8 cellular contexts compared by ENCODE assay signal in the genomic region with DNA sequence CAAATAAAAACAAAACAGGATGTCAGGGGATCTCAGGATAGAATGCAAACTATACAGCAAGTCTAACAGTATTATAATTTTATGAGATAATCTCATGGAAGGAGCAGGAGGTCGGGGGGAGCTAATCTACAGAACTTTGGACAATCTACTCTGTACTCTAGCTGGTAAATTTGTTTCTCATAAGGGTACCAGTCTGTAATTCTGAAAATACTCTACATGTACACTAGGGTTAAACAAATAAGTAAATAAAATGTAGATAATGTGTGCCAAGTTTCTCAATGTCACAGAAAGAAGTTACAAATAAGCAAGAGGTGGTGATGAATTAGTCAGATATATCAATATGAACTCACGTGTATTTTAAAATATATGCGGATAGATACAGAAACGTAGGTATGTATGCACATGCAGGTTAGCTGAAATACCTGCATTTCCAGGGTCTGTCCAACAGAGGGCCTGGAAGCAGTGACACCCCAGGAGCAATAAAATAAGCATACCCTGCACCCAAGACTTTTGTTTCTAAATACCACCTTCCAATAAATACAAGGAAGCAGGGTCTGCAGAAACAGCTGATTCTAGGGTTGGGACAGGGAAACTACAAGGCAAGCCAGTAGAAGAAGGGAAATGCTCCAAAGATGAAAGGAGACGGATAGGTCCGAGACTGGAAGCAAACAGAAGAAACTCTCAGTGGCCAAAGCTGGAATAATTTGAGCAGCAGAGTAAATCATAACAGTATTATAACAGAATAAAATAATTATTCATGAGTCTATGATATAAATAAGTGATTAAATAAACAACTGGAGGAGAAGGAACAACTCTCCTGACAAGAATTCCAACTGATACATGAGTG. TPM values are rescaled to one million over a fixed set of nuclear protein-coding genes. Genes with fewer than 3 reads are reported as not detected.
DNase-seq lines count a peak whose midpoint lies in the region; ATAC-seq and TF ChIP-seq lines count a peak whose summit lies in the region.

No MANE protein-coding gene starts in this region.

- no peak for TF ChIP-seq POLR2A in ovary (IDR thresholded peaks at IDR 0.05)

- ATAC-seq in GM19452 (IDR thresholded peaks at IDR 0.05; ENCODE audit: unreplicated experiment) (peak; percentile 81), GM18873 (IDR thresholded peaks at IDR 0.05; ENCODE audit: low FRiP score, unreplicated experiment) (no peak)

- no peaks in the 10 kb centered on the region for H3K9me3 ChIP-seq in ovary

- TF ChIP-seq CTCF in Calu3 (IDR thresholded peaks at IDR 0.05; ENCODE audit: unreplicated experiment) (peak; percentile 75), epithelial cell of proximal tubule (conservative IDR thresholded peaks at IDR 0.05; ENCODE audit: low read depth, low read length) (peak; percentile 81), ovary (IDR thresholded peaks at IDR 0.05) (peak in 2 of 3 donors; percentile 13 to 33)

- H3K27me3 Mint-ChIP-seq in Calu3 (ENCODE audit: unreplicated experiment) = no peaks in the 10 kb centered on the region
- H3K27me3 Mint-ChIP-seq in activated CD4-positive, alpha-beta memory T cell treated with anti-CD3 and anti-CD28 coated beads, Interleukin-2, amount 10 ng/mL, durations not matched to agents 7 days and 5 days = no peaks in the 10 kb centered on the region

- H3K4me3 Mint-ChIP-seq in Calu3 (ENCODE audit: low read depth, unreplicated experiment) = no peak overlapping the region
- no peak overlapping the region for H3K4me3 Mint-ChIP-seq in activated CD4-positive, alpha-beta memory T cell treated with anti-CD3 and anti-CD28 coated beads, Interleukin-2, amount 10 ng/mL, durations not matched to agents 7 days and 5 days

- TF ChIP-seq EP300 in Ishikawa (IDR thresholded peaks at IDR 0.05; ENCODE audit: borderline replicate concordance) = no peak
- no peak for TF ChIP-seq EP300 in ovary (IDR thresholded peaks at IDR 0.05)

- CTCF ChIA-PET in Calu3 (lab: Charles Lee) = interaction anchor here (0.8 to 1.2 kb wide), 2 partner anchors 17 to 85 kb away, joined by 3 read pairs; no protein-coding TSS in a partner anchor
- CTCF ChIA-PET in activated CD4-positive, alpha-beta memory T cell treated with anti-CD3 and anti-CD28 coated beads, Interleukin-2, amount 10 ng/mL, durations not matched to agents 7 days and 5 days (lab: Charles Lee) = interaction anchor here (0.5 to 3.8 kb wide), 19 partner anchors 10 to 281 kb away, joined by 3 to 20 read pairs (median 4); no protein-coding TSS in a partner anchor

- H3K27ac Mint-ChIP-seq in Calu3 (ENCODE audit: unreplicated experiment) = no peak overlapping the region
- H3K27ac Mint-ChIP-seq in activated CD4-positive, alpha-beta memory T cell treated with anti-CD3 and anti-CD28 coated beads, Interleukin-2, amount 10 ng/mL, durations not matched to agents 7 days and 5 days = peak overlapping the region; percentile 65

- H3K27me3 ChIP-seq in ovary = no peaks in the 10 kb centered on the region

- no peaks in the 10 kb centered on the region for H3K36me3 ChIP-seq in ovary

- peak; percentile 42 for TF ChIP-seq RAD21 in Ishikawa (IDR thresholded peaks at IDR 0.05; ENCODE audit: low read depth)

- POLR2A ChIA-PET in activated CD4-positive, alpha-beta memory T cell treated with anti-CD3 and anti-CD28 coated beads, Interleukin-2, amount 10 ng/mL, durations not matched to agents 7 days and 5 days (lab: Charles Lee) = interaction anchor here (0.7 to 1.6 kb wide), 8 partner anchors 12 to 85 kb away, joined by 3 to 7 read pairs (median 4); no protein-coding TSS in a partner anchor

- peaks cover 9% of the 10 kb centered on the region for H3K4me1 Mint-ChIP-seq in Calu3 (ENCODE audit: low read depth, unreplicated experiment)
- H3K4me1 Mint-ChIP-seq in activated CD4-positive, alpha-beta memory T cell treated with anti-CD3 and anti-CD28 coated beads, Interleukin-2, amount 10 ng/mL, durations not matched to agents 7 days and 5 days = peaks cover 47% of the 10 kb centered on the region

- BruUV-seq in Calu3 (replicated peaks; lab: Mats Ljungman, UMichigan) = no TSS peak

- no peaks in the 10 kb centered on the region for H3K4me1 ChIP-seq in ovary (ENCODE audit: insufficient read depth)

- DNase-seq in Calu3 = peak; percentile 49
- peak; percentile 52 for DNase-seq in activated CD4-positive, alpha-beta memory T cell treated with anti-CD3 and anti-CD28 coated beads, Interleukin-2, amount 10 ng/mL, durations not matched to agents 7 days and 5 days
- DNase-seq in epithelial cell of proximal tubule (ENCODE audit: low read depth) = no peak
- peak in 1 of 5 donors; percentile 29 for DNase-seq in ovary
- DNase-seq in C1 segment of cervical spinal cord (lab: John Stamatoyannopoulos, UW) = no peak

- H3K4me3 ChIP-seq in epithelial cell of proximal tubule (ENCODE audit: low read depth, low read length) (no peak overlapping the region), ovary (no peak overlapping the region)

- WGBS in ovary, 3 donors = 72 to 83% (median 79%) methylated on average over 6 of the region's 6 CpGs

- no peaks in the 10 kb centered on the region for H3K9me3 Mint-ChIP-seq in Calu3 (ENCODE audit: low read depth, unreplicated experiment)
- H3K9me3 Mint-ChIP-seq in activated CD4-positive, alpha-beta memory T cell treated with anti-CD3 and anti-CD28 coated beads, Interleukin-2, amount 10 ng/mL, durations not matched to agents 7 days and 5 days = no peaks in the 10 kb centered on the region

- H3K36me3 Mint-ChIP-seq in Calu3 (ENCODE audit: insufficient read depth, unreplicated experiment) = no peaks in the 10 kb centered on the region
- H3K36me3 Mint-ChIP-seq in activated CD4-positive, alpha-beta memory T cell treated with anti-CD3 and anti-CD28 coated beads, Interleukin-2, amount 10 ng/mL, durations not matched to agents 7 days and 5 days (ENCODE audit: low read depth) = peaks cover 6% of the 10 kb centered on the region

- intact Hi-C loops in Calu3 (cut with micrococcal nuclease; ENCODE audit: unreplicated experiment) = loop anchor here (5.0 kb wide), 1 partner anchor 106 kb away; no protein-coding TSS in a partner anchor
- intact Hi-C loops in ovary (cut with DNase I) = no loop called here

- no peak overlapping the region for H3K27ac ChIP-seq in ovary

TF ChIP-seq in Ishikawa, 13 proteins besides CTCF, POLR2A, EP300 and RAD21:
- TF ChIP-seq TCF12 (IDR thresholded peaks at IDR 0.05; ENCODE audit: low read depth) = no peak
- TF ChIP-seq CEBPB (IDR thresholded peaks at IDR 0.05) = no peak
- TF ChIP-seq CREB1 (IDR thresholded peaks at IDR 0.05; ENCODE audit: low read depth) = no peak
- TF ChIP-seq, protein P1, sequence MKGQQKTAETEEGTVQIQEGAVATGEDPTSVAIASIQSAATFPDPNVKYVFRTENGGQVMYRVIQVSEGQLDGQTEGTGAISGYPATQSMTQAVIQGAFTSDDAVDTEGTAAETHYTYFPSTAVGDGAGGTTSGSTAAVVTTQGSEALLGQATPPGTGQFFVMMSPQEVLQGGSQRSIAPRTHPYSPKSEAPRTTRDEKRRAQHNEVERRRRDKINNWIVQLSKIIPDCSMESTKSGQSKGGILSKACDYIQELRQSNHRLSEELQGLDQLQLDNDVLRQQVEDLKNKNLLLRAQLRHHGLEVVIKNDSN (IDR thresholded peaks at IDR 0.05) = no peak
- TF ChIP-seq EGR1 (IDR thresholded peaks at IDR 0.05) = no peak
- TF ChIP-seq TEAD4 (IDR thresholded peaks at IDR 0.05) = no peak
- TF ChIP-seq YY1 (IDR thresholded peaks at IDR 0.05; ENCODE audit: low read depth) = no peak
- no peak for TF ChIP-seq TAF1 (IDR thresholded peaks at IDR 0.05; ENCODE audit: low read depth)
- no peak for TF ChIP-seq ZBTB7A (IDR thresholded peaks at IDR 0.05; ENCODE audit: low read depth)
- TF ChIP-seq, protein P2, sequence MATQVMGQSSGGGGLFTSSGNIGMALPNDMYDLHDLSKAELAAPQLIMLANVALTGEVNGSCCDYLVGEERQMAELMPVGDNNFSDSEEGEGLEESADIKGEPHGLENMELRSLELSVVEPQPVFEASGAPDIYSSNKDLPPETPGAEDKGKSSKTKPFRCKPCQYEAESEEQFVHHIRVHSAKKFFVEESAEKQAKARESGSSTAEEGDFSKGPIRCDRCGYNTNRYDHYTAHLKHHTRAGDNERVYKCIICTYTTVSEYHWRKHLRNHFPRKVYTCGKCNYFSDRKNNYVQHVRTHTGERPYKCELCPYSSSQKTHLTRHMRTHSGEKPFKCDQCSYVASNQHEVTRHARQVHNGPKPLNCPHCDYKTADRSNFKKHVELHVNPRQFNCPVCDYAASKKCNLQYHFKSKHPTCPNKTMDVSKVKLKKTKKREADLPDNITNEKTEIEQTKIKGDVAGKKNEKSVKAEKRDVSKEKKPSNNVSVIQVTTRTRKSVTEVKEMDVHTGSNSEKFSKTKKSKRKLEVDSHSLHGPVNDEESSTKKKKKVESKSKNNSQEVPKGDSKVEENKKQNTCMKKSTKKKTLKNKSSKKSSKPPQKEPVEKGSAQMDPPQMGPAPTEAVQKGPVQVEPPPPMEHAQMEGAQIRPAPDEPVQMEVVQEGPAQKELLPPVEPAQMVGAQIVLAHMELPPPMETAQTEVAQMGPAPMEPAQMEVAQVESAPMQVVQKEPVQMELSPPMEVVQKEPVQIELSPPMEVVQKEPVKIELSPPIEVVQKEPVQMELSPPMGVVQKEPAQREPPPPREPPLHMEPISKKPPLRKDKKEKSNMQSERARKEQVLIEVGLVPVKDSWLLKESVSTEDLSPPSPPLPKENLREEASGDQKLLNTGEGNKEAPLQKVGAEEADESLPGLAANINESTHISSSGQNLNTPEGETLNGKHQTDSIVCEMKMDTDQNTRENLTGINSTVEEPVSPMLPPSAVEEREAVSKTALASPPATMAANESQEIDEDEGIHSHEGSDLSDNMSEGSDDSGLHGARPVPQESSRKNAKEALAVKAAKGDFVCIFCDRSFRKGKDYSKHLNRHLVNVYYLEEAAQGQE (IDR thresholded peaks at IDR 0.05; ENCODE audit: low read depth) = no peak
- no peak for TF ChIP-seq NFIC (IDR thresholded peaks at IDR 0.05)

RNA-seq across cellular contexts. Expression of a gene that starts 27.8 kb away (rescaled TPM):
- total RNA-seq in Calu3 (2022) = 40.2 and 46.5 TPM in 2 replicates
- total RNA-seq in activated CD4-positive, alpha-beta memory T cell treated with anti-CD3 and anti-CD28 coated beads, Interleukin-2, amount 10 ng/mL, durations not matched to agents 7 days and 5 days = 10 to 100 TPM; 87.7 to 88.4 TPM
- total RNA-seq in epithelial cell of proximal tubule = 24.9 and 26.5 TPM in 2 replicates
- 1 to 10 TPM; 2.5 to 5.3 (median 4.0) TPM for total RNA-seq in ovary
- polyA plus RNA-seq in ovary = 1 to 10 TPM; 2.8 to 5.6 TPM

Comparison
In these comparisons a context has a peak if more than half of its experiments do, and no peak if none do; other contexts are left out.
1. DNase-seq: peak in Calu3 (single experiment) and activated CD4-positive, alpha-beta memory T cell treated with anti-CD3 and anti-CD28 coated beads, Interleukin-2, amount 10 ng/mL, durations not matched to agents 7 days and 5 days (single experiment); none in epithelial cell of proximal tubule (single experiment) and C1 segment of cervical spinal cord (0 of 14).
2. CTCF ChIP-seq: peak in every context shown above with its lines; median percentile 81 in epithelial cell of proximal tubule; 75 in Calu3; 23 in ovary.